Comparison of ENCODE assay signal across 16 cellular contexts in genomic region chr2:223019390-223019930, GRCh38. TPM values are rescaled to one million over a fixed set of nuclear protein-coding genes. Genes with fewer than 3 reads are reported as not detected.
"Had no signal": no experiment of that assay in that cellular context is flagged by ENCODE, and none has a peak within 500 bp of the region (broad histone marks: within the 10 kb centered on the region; RNA-seq: fewer than 3 reads in every experiment).

No MANE protein-coding gene starts in this region.

- H3K4me1 ChIP-seq: gastrocnemius medialis, left lung, suprapubic skin, transverse colon, uterus had no signal

- DNase-seq: activated CD4-positive, alpha-beta memory T cell treated with anti-CD3 and anti-CD28 coated beads for 36 hours; activated CD4-positive, alpha-beta T cell treated with anti-CD3 and anti-CD28 coated beads for 36 hours; activated T-cell treated with anti-CD3 and anti-CD28 coated beads for 4 hours; central memory CD4-positive, alpha-beta T cell; endodermal cell; gastrocnemius medialis; head of caudate nucleus; left lung; stimulated activated CD4-positive, alpha-beta T cell treated with anti-CD3 and anti-CD28 coated beads, Interleukin-15, amount 100 ng/mL, for 24 hours; stimulated activated CD4-positive, alpha-beta T cell treated with anti-CD3 and anti-CD28 coated beads, Interleukin-2, amount 100 ng/mL, for 48 hours; stimulated activated naive CD8-positive, alpha-beta T cell treated with anti-CD3 and anti-CD28 coated beads, Interleukin-15, amount 100 ng/mL, for 72 hours; transverse colon; uterus had no signal

- H3K4me3 ChIP-seq: gastrocnemius medialis, left lung, suprapubic skin, transverse colon, uterus had no signal

- ATAC-seq: activated CD4-positive, alpha-beta T cell treated with anti-CD3 and anti-CD28 coated beads for 36 hours; gastrocnemius medialis; left lung; stimulated activated naive CD8-positive, alpha-beta T cell treated with anti-CD3 and anti-CD28 coated beads, Interleukin-15, amount 100 ng/mL, for 72 hours had no signal

- H3K9me3 ChIP-seq: gastrocnemius medialis, left lung, suprapubic skin, transverse colon, uterus had no signal

- H3K27ac ChIP-seq: gastrocnemius medialis, left lung, suprapubic skin, transverse colon, uterus had no signal

- H3K36me3 ChIP-seq: gastrocnemius medialis, left lung, suprapubic skin, transverse colon, uterus had no signal

- FAIRE-seq: colon had no signal

- H3K27me3 ChIP-seq: gastrocnemius medialis, left lung, suprapubic skin, transverse colon, uterus had no signal

RNA-seq across cellular contexts. Expression of gene KCNE4, which starts 32.5 kb away (rescaled TPM):
- total RNA-seq: activated CD4-positive, alpha-beta memory T cell treated with anti-CD3 and anti-CD28 coated beads for 36 hours; activated CD4-positive, alpha-beta T cell treated with anti-CD3 and anti-CD28 coated beads for 36 hours; epithelial cell of proximal tubule had no signal
